In the genomic region with DNA sequence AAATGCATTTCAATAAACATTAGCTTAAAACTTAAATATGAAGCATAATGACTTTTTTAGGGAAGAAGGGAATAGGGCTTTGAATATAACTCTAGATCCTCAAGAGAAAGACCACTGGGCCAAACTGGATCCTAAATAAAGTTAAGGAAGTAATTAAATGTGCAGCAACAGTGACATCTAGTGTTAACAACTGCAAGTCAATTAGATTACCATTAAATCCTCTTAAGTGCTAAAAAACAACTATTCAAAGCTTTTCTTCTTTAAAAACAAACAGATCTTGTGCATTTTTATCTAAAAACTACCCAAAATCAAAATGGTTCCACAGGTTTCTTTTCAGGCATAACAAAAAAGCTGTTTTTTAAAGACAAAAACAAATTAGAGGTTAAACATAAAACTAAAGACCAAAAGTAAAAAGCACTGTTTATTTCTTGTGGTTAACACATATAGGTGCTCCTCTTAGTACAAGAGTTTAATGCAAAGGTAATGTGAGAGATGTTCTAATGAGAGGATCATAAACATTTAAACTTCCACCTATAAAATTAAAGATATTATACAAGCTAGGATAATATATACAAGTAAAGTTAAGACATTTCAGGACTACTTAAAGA, we compare ENCODE assay signal across 8 cellular contexts.
DNase-seq lines count a peak whose midpoint lies in the region; ATAC-seq, FAIRE-seq and TF ChIP-seq lines count a peak whose summit lies in the region.

No MANE protein-coding gene starts in this region.

- H3K4me1 ChIP-seq in A549 = peaks cover 22% of the 10 kb centered on the region

- TF ChIP-seq POLR2A in A549 (IDR thresholded peaks at IDR 0.05; ENCODE audit: low read length) = no peak

- 0 out of 2 replicates have a peak, but pooled peaks cover 3% of the 10 kb centered on the region for H3K4me1 Mint-ChIP-seq in WTC11

- FAIRE-seq in A549 (lab: Jason Lieb, UNC) = peak; percentile 81

- no peaks in the 10 kb centered on the region for H3K27me3 Mint-ChIP-seq in WTC11 (ENCODE audit: low read depth)

- H3K36me3 Mint-ChIP-seq in WTC11 = no peaks in the 10 kb centered on the region

- H3K4me3 ChIP-seq in A549 (no peak overlapping the region), retinal pigment epithelial cell (ENCODE audit: low read length) (no peak overlapping the region)

- no peak overlapping the region for H3K4me3 Mint-ChIP-seq in WTC11

- POLR2A ChIA-PET in A549 (lab: Yijun Ruan, JAX) (interaction anchor here (0.9 to 2.6 kb wide), 2 partner anchors 111 to 258 kb away, joined by 3 to 11 read pairs; partner anchors contain the start of genes THADA and ZFP36L2), WTC11 (lab: Charles Lee) (interaction anchor here (0.6 to 0.7 kb wide), 2 partner anchors 294 to 539 kb away, joined by 3 read pairs; no protein-coding TSS in a partner anchor)

- no peak overlapping the region for H3K27ac Mint-ChIP-seq in WTC11

- DNase-seq in A549 (ENCODE audit: low read depth in 1 of 2, low spot score in 1 of 2) = peak; percentile 15 to 85
- peak; percentile 77 for DNase-seq in NCI-H2227 (lab: John Stamatoyannopoulos, UW; ENCODE audit: unreplicated experiment)
- DNase-seq in WTC11 (ENCODE audit: low spot score) = no peak
- DNase-seq in left cardiac atrium = no peak
- peak; percentile 59 for DNase-seq in retinal pigment epithelial cell (ENCODE audit: low read depth)

- intact Hi-C loops in left cardiac atrium (cut with DNase I) = loop anchor here (2.0 to 10.0 kb wide), 8 partner anchors 180 to 657 kb away; no protein-coding TSS in a partner anchor

- TF ChIP-seq EP300 in A549 (IDR thresholded peaks at IDR 0.05) = no peak

- H3K9me3 ChIP-seq in A549 = no peaks in the 10 kb centered on the region

- H3K9me3 Mint-ChIP-seq in WTC11 = no peaks in the 10 kb centered on the region

- TF ChIP-seq CTCF in A549 (IDR thresholded peaks at IDR 0.05) (peak; percentile 96), WTC11 (IDR thresholded peaks at IDR 0.05) (peak; percentile 30; the same call in 1 of the 2 replicates), retinal pigment epithelial cell (conservative IDR thresholded peaks at IDR 0.05; ENCODE audit: low read depth, low read length) (peak; percentile 47)

- peak overlapping the region; percentile 21 for H3K4me2 ChIP-seq in A549

- CTCF ChIA-PET in A549 (lab: Yijun Ruan, JAX) (interaction anchor here (0.5 to 4.1 kb wide), 109 partner anchors 9 to 1010 kb away, joined by 3 to 74 read pairs (median 4); partner anchors contain the start of gene ZFP36L2), WTC11 (lab: Charles Lee) (interaction anchor here (0.7 to 2.7 kb wide), 22 partner anchors 9 to 656 kb away, joined by 3 to 12 read pairs (median 4); no protein-coding TSS in a partner anchor)

- peak overlapping the region in 1 of 2 experiments; percentile 46; a peak in 2 of 6 replicates for H3K27ac ChIP-seq in A549

- ATAC-seq in A549 (peak in 1 of 2 experiments; percentile 80; a peak in 3 of 6 replicates), GM18520 (IDR thresholded peaks at IDR 0.05; ENCODE audit: unreplicated experiment) (peak; percentile 27), WTC11 (peak; percentile 72), left cardiac atrium (peak; percentile 65 to 76), HG03442 (IDR thresholded peaks at IDR 0.05; ENCODE audit: unreplicated experiment) (no peak), GM18867 (IDR thresholded peaks at IDR 0.05; ENCODE audit: unreplicated experiment) (no peak)

- TF ChIP-seq RAD21 in A549 (conservative IDR thresholded peaks at IDR 0.05 in 1 of 2, IDR thresholded peaks at IDR 0.05 in 1 of 2) = peak; percentile 87 to 97

TF ChIP-seq in A549, 52 proteins besides CTCF, POLR2A, EP300 and RAD21:
- TF ChIP-seq POLR2AphosphoS2 (conservative IDR thresholded peaks at IDR 0.05; ENCODE audit: low read length) (no peak), SMC3 (IDR thresholded peaks at IDR 0.05) (peak; percentile 97), HOXB5 (CRISPR knock-in tag; IDR thresholded peaks at IDR 0.05) (no peak), NFE2L2 (conservative IDR thresholded peaks at IDR 0.05; ENCODE audit: low read length) (no peak)
- TF ChIP-seq, protein P1, sequence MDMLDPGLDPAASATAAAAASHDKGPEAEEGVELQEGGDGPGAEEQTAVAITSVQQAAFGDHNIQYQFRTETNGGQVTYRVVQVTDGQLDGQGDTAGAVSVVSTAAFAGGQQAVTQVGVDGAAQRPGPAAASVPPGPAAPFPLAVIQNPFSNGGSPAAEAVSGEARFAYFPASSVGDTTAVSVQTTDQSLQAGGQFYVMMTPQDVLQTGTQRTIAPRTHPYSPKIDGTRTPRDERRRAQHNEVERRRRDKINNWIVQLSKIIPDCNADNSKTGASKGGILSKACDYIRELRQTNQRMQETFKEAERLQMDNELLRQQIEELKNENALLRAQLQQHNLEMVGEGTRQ (IDR thresholded peaks at IDR 0.05) = no peak

TF ChIP-seq in WTC11, 78 proteins besides CTCF, POLR2A, EP300 and RAD21:
- no peak for TF ChIP-seq ZNF121 (CRISPR knock-in tag; IDR thresholded peaks at IDR 0.05)
- TF ChIP-seq MLX (CRISPR knock-in tag; IDR thresholded peaks at IDR 0.05) = no peak
- no peak for TF ChIP-seq TCF7 (CRISPR knock-in tag; IDR thresholded peaks at IDR 0.05; ENCODE audit: low read depth)

Comparison
In these comparisons a context has a peak if more than half of its experiments do, and no peak if none do; other contexts are left out.
1. ATAC-seq: peak in GM18520 (single experiment), WTC11 (single experiment) and left cardiac atrium (2 of 2); none in HG03442 (single experiment) and GM18867 (single experiment).
2. DNase-seq: peak in A549 (2 of 2), NCI-H2227 (single experiment) and retinal pigment epithelial cell (single experiment); none in WTC11 (single experiment) and left cardiac atrium (single experiment).
3. CTCF ChIP-seq: peak in every context shown above with its lines; median percentile 96 in A549; 47 in retinal pigment epithelial cell; 30 in WTC11.
4. Of the 8 proteins assayed by ChIP-seq in both WTC11 and A549: peak only in WTC11: none; only in A549: none; in both: CTCF; in neither: 7.